8 cellular contexts compared by ENCODE assay signal in the genomic region with DNA sequence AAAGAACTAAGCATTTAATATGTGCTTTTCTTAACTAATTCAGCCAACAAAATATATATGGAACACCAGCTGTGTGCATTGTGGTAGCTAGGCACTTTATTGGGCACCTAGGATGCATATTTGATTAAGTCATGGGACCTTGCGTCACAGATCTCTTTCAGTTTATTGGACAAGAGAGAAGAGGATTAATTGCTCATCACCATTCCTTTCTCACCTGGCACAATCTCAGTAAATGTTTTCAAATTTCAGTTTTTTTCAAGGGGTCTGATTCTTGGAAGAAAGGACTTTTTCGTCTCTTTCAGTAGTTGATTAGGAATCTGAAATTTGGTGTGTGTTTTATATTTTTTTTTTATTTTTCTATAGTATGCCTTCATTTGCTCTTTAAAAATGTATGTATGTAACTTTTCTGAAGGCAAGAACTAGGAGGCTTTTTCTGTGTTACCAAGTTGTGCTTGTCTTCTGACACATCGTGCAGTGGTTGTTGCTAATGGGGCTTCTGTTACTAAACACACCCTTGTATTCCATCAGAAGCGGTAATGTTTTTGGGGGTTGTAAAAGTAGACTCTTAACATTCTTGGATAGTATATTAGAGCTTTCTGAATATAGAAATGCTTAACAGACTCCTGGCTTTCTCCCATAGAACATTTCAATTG.
DNase-seq lines count a peak whose midpoint lies in the region; ATAC-seq and TF ChIP-seq lines count a peak whose summit lies in the region.

No MANE protein-coding gene starts in this region.

- H3K4me1 ChIP-seq in RWPE2 (ENCODE audit: insufficient read depth, poor library complexity, severe bottlenecking) = peaks cover 34% of the 10 kb centered on the region

- H3K36me3 ChIP-seq in RWPE2 (ENCODE audit: low read depth) = peaks cover 67% of the 10 kb centered on the region

- H3K4me3 ChIP-seq in RWPE2 (ENCODE audit: severe bottlenecking) = peak overlapping the region; percentile 79
- H3K4me3 ChIP-seq in fibroblast of mammary gland (ENCODE audit: control insufficient read depth, low read depth, low read length) = peak overlapping the region; percentile 73
- peak overlapping the region in 6 of 7 experiments; percentile 86 to 97 (median 89) for H3K4me3 ChIP-seq in skin epidermis

- H3K27me3 ChIP-seq in RWPE2 (ENCODE audit: insufficient read depth, poor library complexity, severe bottlenecking) = no peaks in the 10 kb centered on the region

- no peaks in the 10 kb centered on the region for H3K9me3 ChIP-seq in RWPE2 (ENCODE audit: severe bottlenecking)

- peak overlapping the region; percentile 84 for H3K27ac ChIP-seq in RWPE2 (ENCODE audit: poor library complexity, severe bottlenecking)
- H3K27ac ChIP-seq in skin epidermis = peak overlapping the region in 4 of 21 experiments; percentile 30 to 97 (median 94)

- DNase-seq in NCI-H1417 (lab: John Stamatoyannopoulos, UW) (peak in 2 of 3 experiments; percentile 57 to 86), NCI-H1417 treated with DMSO at 0.1 percent for 48 hours (lab: John Stamatoyannopoulos, UW) (no peak), RWPE2 (ENCODE audit: low spot score) (no peak), fibroblast of mammary gland (ENCODE audit: low read depth) (peak; percentile 57), COLO829 (ENCODE audit: low spot score) (no peak), GF-D8 (lab: John Stamatoyannopoulos, UW) (no peak), NCI-H2107 treated with DMSO at 0.1 percent for 48 hours (lab: John Stamatoyannopoulos, UW; ENCODE audit: unreplicated experiment) (no peak)

- ATAC-seq in RWPE2 (ENCODE audit: low read depth) = no peak

- TF ChIP-seq CTCF in RWPE2 (IDR thresholded peaks at IDR 0.05; ENCODE audit: poor library complexity, severe bottlenecking) (no peak), fibroblast of mammary gland (conservative IDR thresholded peaks at IDR 0.05; ENCODE audit: control insufficient read depth, insufficient read depth, low read depth, low read length) (no peak)

Comparison
In these comparisons a context has a peak if more than half of its experiments do, and no peak if none do; other contexts are left out.
1. DNase-seq: peak in NCI-H1417 (2 of 3) and fibroblast of mammary gland (single experiment); none in NCI-H1417 treated with DMSO at 0.1 percent for 48 hours (single experiment), RWPE2 (single experiment), COLO829 (single experiment), GF-D8 (single experiment) and NCI-H2107 treated with DMSO at 0.1 percent for 48 hours (single experiment).
2. Peak in every context shown above with its lines, with median percentiles within 50 percentile points of each other: H3K4me3 ChIP-seq.